ENCODE assay signal across 11 cellular contexts in genomic region chr17:44587339-44587738, GRCh38. TPM values are rescaled to one million over a fixed set of nuclear protein-coding genes. Genes with fewer than 3 reads are reported as not detected.
DNase-seq lines count a peak whose midpoint lies in the region; TF ChIP-seq lines count a peak whose summit lies in the region.
"Had no signal": no experiment of that assay in that cellular context is flagged by ENCODE, and none has a peak within 500 bp of the region (broad histone marks: within the 10 kb centered on the region; RNA-seq: fewer than 3 reads in every experiment).

No MANE protein-coding gene starts in this region.

- H3K27me3 ChIP-seq in A673 (replicated peaks; ENCODE audit: insufficient read depth, low read depth, low read length, poor library complexity) (no peaks in the 10 kb centered on the region), mammary epithelial cell (ENCODE audit: insufficient read depth, low read length) (no peaks in the 10 kb centered on the region), kidney epithelial cell (ENCODE audit: control insufficient read depth, insufficient read depth, low read length) (no peaks in the 10 kb centered on the region)

- H3K4me3 ChIP-seq in A673 (ENCODE audit: low read depth, low read length, poor library complexity, severe bottlenecking) (no peak overlapping the region), mammary epithelial cell (replicated peaks in 1 of 3; ENCODE audit: insufficient read depth in 1 of 3, low read depth in 2 of 3, low read length in 3 of 3) (no peak overlapping the region), kidney epithelial cell (ENCODE audit: low read depth, low read length) (no peak overlapping the region), OCI-LY7 (ENCODE audit: low read depth, low read length, poor library complexity, severe bottlenecking) (no peak overlapping the region)

- BruUV-seq in A673 (replicated peaks; lab: Mats Ljungman, UMichigan) (no TSS peak), mammary epithelial cell (replicated peaks; lab: Mats Ljungman, UMichigan) (no TSS peak), OCI-LY7 (replicated peaks; lab: Mats Ljungman, UMichigan) (no TSS peak)

- H3K4me1 ChIP-seq in A673 (ENCODE audit: insufficient read depth, low read length, poor library complexity, severe bottlenecking) (no peaks in the 10 kb centered on the region), mammary epithelial cell (ENCODE audit: insufficient read depth, low read length) (peaks cover 7% of the 10 kb centered on the region), OCI-LY7 (ENCODE audit: insufficient read depth, low read length, poor library complexity, severe bottlenecking) (no peaks in the 10 kb centered on the region)

- H3K36me3 ChIP-seq in A673 (ENCODE audit: insufficient read depth, low read length, poor library complexity, severe bottlenecking) = no peaks in the 10 kb centered on the region
- no peaks in the 10 kb centered on the region for H3K36me3 ChIP-seq in mammary epithelial cell (ENCODE audit: insufficient read depth, low read length)
- H3K36me3 ChIP-seq in kidney epithelial cell (ENCODE audit: control insufficient read depth, insufficient read depth, low read length) = no peaks in the 10 kb centered on the region
- H3K36me3 ChIP-seq in OCI-LY7 (ENCODE audit: insufficient read depth, low read length) = no peaks in the 10 kb centered on the region

- H3K27ac ChIP-seq in A673 (ENCODE audit: low read depth, low read length, poor library complexity, severe bottlenecking) (no peak overlapping the region), mammary epithelial cell (ENCODE audit: insufficient read depth, low read depth, low read length) (no peak overlapping the region), OCI-LY7 (ENCODE audit: low read depth, low read length, poor library complexity, severe bottlenecking) (no peak overlapping the region)

- in situ Hi-C loops in mammary epithelial cell (cut with MboI; ENCODE audit: low sequenced_read_pairs in 2 of 2) = no loop called here

- no peaks in the 10 kb centered on the region for H3K9me3 ChIP-seq in A673 (ENCODE audit: low read depth, low read length, poor library complexity, severe bottlenecking)
- H3K9me3 ChIP-seq in mammary epithelial cell (replicated peaks; ENCODE audit: insufficient read depth, low read length) = no peaks in the 10 kb centered on the region
- no peaks in the 10 kb centered on the region for H3K9me3 ChIP-seq in OCI-LY7 (ENCODE audit: low read length)

- no peaks in the 10 kb centered on the region for H3K79me2 ChIP-seq in mammary epithelial cell (ENCODE audit: insufficient read depth, low read length)
- H3K79me2 ChIP-seq in OCI-LY7 (ENCODE audit: insufficient read depth, low read depth, low read length) = no peaks in the 10 kb centered on the region

- H2AFZ ChIP-seq in mammary epithelial cell (ENCODE audit: low read depth, low read length) = peak overlapping the region; percentile 63
- no peak overlapping the region for H2AFZ ChIP-seq in OCI-LY7 (ENCODE audit: low read length)

- CTCF ChIA-PET in A673 (lab: Charles Lee) (no interaction called here), mammary epithelial cell (lab: Charles Lee; ENCODE audit: low non-redundant PET) (no interaction called here), OCI-LY7 (lab: Charles Lee; ENCODE audit: unreplicated experiment) (no interaction called here)

- H4K20me1 ChIP-seq in mammary epithelial cell (ENCODE audit: insufficient read depth, low read length) (no peaks in the 10 kb centered on the region), OCI-LY7 (ENCODE audit: insufficient read depth, low read length) (no peaks in the 10 kb centered on the region)

- DNase-seq in A673 (ENCODE audit: low spot score) = peak; percentile 3
- DNase-seq in HuH-7 (ENCODE audit: low spot score) = peak; percentile 57
- DNase-seq in mammary epithelial cell = peak; percentile 77
- DNase-seq in kidney epithelial cell (ENCODE audit: low read depth) = peak; percentile 95
- no peak for DNase-seq in NCI-H1092 (lab: John Stamatoyannopoulos, UW)
- DNase-seq in NCI-H2171 (lab: John Stamatoyannopoulos, UW) = no peak
- no peak for DNase-seq in OCI-LY7 (ENCODE audit: low spot score)
- no peak for DNase-seq in NCI-H187 (lab: John Stamatoyannopoulos, UW)
- DNase-seq: activated T-cell treated with anti-CD3 and anti-CD28 coated beads for 4 hours, C1 segment of cervical spinal cord, NCI-H1092 treated with DMSO at 0.1 percent for 48 hours had no signal

- dilution Hi-C loops in mammary epithelial cell (cut with HindIII; ENCODE audit: low sequenced_read_pairs) = no loop called here

- no peak overlapping the region for H3K4me2 ChIP-seq in mammary epithelial cell (ENCODE audit: insufficient read depth, low read depth, low read length)
- H3K4me2 ChIP-seq in OCI-LY7 (ENCODE audit: low read length) = no peak overlapping the region

- TF ChIP-seq CTCF in A673 (conservative IDR thresholded peaks at IDR 0.05; ENCODE audit: low read depth, low read length) (no peak), mammary epithelial cell (conservative IDR thresholded peaks at IDR 0.05 in 1 of 2, IDR thresholded peaks at IDR 0.05 in 1 of 2; ENCODE audit: extremely low read depth in 1 of 2, insufficient read depth in 1 of 2, low read depth in 1 of 2, low read length in 2 of 2) (no peak), kidney epithelial cell (IDR thresholded peaks at IDR 0.05; ENCODE audit: insufficient read depth, low read length, poor library complexity, severe bottlenecking) (no peak), OCI-LY7 (conservative IDR thresholded peaks at IDR 0.05; ENCODE audit: low read length) (no peak)

- intact Hi-C loops in A673 (cut with micrococcal nuclease; ENCODE audit: unreplicated experiment) = no loop called here
- intact Hi-C loops in mammary epithelial cell (cut with micrococcal nuclease) = no loop called here
- intact Hi-C loops in OCI-LY7 (cut with micrococcal nuclease; ENCODE audit: unreplicated experiment) = no loop called here

- POLR2A ChIA-PET in A673 (lab: Charles Lee; ENCODE audit: low non-redundant PET) = no interaction called here
- POLR2A ChIA-PET in OCI-LY7 (lab: Charles Lee) = interaction anchor here (0.6 kb wide), 1 partner anchor 14 kb away, joined by 4 read pairs; no protein-coding TSS in a partner anchor

- 53% methylated on average over 2 of the region's 2 CpGs for WGBS in mammary epithelial cell (ENCODE audit: low coverage, missing lambda C conversion rate)

- H3K9me2 ChIP-seq in OCI-LY7 (ENCODE audit: insufficient read depth, low read length) = no peaks in the 10 kb centered on the region

- no peak overlapping the region for H3K9ac ChIP-seq in mammary epithelial cell (ENCODE audit: insufficient read depth, low read length)

RNA-seq across cellular contexts. Expression of gene FZD2, which starts 30.1 kb away (rescaled TPM):
- total RNA-seq in A673 (2021) (23.5 and 23.7 TPM in 2 replicates), mammary epithelial cell (1 to 10 TPM; 1.8 to 4.5 TPM), kidney epithelial cell (8.1 and 11.2 TPM in 2 replicates), OCI-LY7 (2022) (9.2 and 10.9 TPM in 2 replicates)
- polyA plus RNA-seq in mammary epithelial cell = 4.5 TPM
- polyA minus RNA-seq in mammary epithelial cell = 1.1 TPM
- 3.7 and 4.4 TPM in 2 replicates for total RNA-seq in OCI-LY7 (2014; rRNA removed; shearing (Covaris generic))

Comparison
In these comparisons a context has a peak if more than half of its experiments do, and no peak if none do; other contexts are left out.
1. DNase-seq: peak in A673 (single experiment), HuH-7 (single experiment), mammary epithelial cell (single experiment) and kidney epithelial cell (single experiment); none in NCI-H1092 (single experiment), NCI-H2171 (single experiment), OCI-LY7 (single experiment) and NCI-H187 (0 of 2).